1 cellular context compared by ENCODE assay signal in the genomic region with DNA sequence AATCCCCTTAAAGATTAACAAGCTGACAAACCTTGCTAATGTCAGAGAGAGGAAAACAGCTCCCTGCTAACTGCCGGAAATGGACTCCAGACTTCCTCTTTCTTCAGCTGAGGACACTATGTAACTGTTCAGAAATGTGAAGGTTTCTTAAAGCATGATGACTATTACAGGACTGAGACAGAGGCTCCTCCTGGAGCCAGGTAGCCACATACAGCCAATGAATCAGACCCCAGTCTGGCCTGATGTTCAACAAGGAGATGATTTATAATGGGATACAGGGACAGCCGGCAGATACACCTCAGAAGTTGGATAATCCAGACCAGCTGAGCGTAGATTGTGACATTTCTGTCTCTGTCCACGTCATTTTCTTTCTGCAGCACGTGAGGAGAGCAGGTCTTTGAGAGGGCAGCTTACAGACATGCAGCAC.
TF ChIP-seq lines count a peak whose summit lies in the region.

No MANE protein-coding gene starts in this region.

TF ChIP-seq in GM23338, 12 proteins besides CTCF, POLR2A, EP300 and RAD21 (continued from another document):
- TF ChIP-seq, protein P1, sequence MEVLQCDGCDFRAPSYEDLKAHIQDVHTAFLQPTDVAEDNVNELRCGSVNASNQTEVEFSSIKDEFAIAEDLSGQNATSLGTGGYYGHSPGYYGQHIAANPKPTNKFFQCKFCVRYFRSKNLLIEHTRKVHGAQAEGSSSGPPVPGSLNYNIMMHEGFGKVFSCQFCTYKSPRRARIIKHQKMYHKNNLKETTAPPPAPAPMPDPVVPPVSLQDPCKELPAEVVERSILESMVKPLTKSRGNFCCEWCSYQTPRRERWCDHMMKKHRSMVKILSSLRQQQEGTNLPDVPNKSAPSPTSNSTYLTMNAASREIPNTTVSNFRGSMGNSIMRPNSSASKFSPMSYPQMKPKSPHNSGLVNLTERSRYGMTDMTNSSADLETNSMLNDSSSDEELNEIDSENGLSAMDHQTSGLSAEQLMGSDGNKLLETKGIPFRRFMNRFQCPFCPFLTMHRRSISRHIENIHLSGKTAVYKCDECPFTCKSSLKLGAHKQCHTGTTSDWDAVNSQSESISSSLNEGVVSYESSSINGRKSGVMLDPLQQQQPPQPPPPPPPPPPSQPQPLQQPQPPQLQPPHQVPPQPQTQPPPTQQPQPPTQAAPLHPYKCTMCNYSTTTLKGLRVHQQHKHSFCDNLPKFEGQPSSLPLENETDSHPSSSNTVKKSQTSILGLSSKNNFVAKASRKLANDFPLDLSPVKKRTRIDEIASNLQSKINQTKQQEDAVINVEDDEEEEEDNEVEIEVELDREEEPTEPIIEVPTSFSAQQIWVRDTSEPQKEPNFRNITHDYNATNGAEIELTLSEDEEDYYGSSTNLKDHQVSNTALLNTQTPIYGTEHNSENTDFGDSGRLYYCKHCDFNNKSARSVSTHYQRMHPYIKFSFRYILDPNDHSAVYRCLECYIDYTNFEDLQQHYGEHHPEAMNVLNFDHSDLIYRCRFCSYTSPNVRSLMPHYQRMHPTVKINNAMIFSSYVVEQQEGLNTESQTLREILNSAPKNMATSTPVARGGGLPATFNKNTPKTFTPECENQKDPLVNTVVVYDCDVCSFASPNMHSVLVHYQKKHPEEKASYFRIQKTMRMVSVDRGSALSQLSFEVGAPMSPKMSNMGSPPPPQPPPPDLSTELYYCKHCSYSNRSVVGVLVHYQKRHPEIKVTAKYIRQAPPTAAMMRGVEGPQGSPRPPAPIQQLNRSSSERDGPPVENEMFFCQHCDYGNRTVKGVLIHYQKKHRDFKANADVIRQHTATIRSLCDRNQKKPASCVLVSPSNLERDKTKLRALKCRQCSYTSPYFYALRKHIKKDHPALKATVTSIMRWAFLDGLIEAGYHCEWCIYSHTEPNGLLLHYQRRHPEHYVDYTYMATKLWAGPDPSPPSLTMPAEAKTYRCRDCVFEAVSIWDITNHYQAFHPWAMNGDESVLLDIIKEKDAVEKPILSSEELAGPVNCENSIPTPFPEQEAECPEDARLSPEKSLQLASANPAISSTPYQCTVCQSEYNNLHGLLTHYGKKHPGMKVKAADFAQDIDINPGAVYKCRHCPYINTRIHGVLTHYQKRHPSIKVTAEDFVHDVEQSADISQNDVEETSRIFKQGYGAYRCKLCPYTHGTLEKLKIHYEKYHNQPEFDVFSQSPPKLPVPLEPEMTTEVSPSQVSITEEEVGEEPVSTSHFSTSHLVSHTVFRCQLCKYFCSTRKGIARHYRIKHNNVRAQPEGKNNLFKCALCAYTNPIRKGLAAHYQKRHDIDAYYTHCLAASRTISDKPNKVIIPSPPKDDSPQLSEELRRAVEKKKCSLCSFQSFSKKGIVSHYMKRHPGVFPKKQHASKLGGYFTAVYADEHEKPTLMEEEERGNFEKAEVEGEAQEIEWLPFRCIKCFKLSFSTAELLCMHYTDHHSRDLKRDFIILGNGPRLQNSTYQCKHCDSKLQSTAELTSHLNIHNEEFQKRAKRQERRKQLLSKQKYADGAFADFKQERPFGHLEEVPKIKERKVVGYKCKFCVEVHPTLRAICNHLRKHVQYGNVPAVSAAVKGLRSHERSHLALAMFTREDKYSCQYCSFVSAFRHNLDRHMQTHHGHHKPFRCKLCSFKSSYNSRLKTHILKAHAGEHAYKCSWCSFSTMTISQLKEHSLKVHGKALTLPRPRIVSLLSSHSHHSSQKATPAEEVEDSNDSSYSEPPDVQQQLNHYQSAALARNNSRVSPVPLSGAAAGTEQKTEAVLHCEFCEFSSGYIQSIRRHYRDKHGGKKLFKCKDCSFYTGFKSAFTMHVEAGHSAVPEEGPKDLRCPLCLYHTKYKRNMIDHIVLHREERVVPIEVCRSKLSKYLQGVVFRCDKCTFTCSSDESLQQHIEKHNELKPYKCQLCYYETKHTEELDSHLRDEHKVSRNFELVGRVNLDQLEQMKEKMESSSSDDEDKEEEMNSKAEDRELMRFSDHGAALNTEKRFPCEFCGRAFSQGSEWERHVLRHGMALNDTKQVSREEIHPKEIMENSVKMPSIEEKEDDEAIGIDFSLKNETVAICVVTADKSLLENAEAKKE (CRISPR knock-in tag; IDR thresholded peaks at IDR 0.05), result no peak
- TF ChIP-seq JUNB (IDR thresholded peaks at IDR 0.05; ENCODE audit: unreplicated experiment) (no peak), EZH2phosphoT487 (IDR thresholded peaks at IDR 0.05; ENCODE audit: unreplicated experiment) (no peak), ZNF331 (CRISPR knock-in tag; IDR thresholded peaks at IDR 0.05; ENCODE audit: low read depth) (no peak)
